8 cellular contexts compared by ENCODE assay signal in genomic region chr7:143361552-143362125, GRCh38. TPM values are rescaled to one million over a fixed set of nuclear protein-coding genes. Genes with fewer than 3 reads are reported as not detected.
DNase-seq lines count a peak whose midpoint lies in the region; ATAC-seq and TF ChIP-seq lines count a peak whose summit lies in the region.

No MANE protein-coding gene starts in this region.

- no peak for TF ChIP-seq CTCF in cardiac muscle cell (IDR thresholded peaks at IDR 0.05; ENCODE audit: low read depth, low read length)
- TF ChIP-seq CTCF in ascending aorta (IDR thresholded peaks at IDR 0.05), result no peak
- no peak for TF ChIP-seq CTCF in lower lobe of right lung (IDR thresholded peaks at IDR 0.05)

- 4% methylated on average over 45 of the region's 45 CpGs for WGBS in urinary bladder

- peaks cover 3% of the 10 kb centered on the region for H3K4me1 ChIP-seq in cardiac muscle cell (ENCODE audit: low read depth)
- peaks cover 0 to 8% of the 10 kb centered on the region in 2 donors for H3K4me1 ChIP-seq in ascending aorta
- peaks cover 14% of the 10 kb centered on the region for H3K4me1 ChIP-seq in lower lobe of right lung
- H3K4me1 ChIP-seq in urinary bladder (ENCODE audit: insufficient read depth), result no peaks in the 10 kb centered on the region
- H3K4me1 ChIP-seq in Karpas-422 (ENCODE audit: low read length), result no peaks in the 10 kb centered on the region

- no peak overlapping the region for H3K9ac ChIP-seq in Karpas-422 (ENCODE audit: low read length)

- no peaks in the 10 kb centered on the region for H3K79me2 ChIP-seq in Karpas-422 (ENCODE audit: low read length)

- H3K27me3 ChIP-seq in cardiac muscle cell (peaks cover 74% of the 10 kb centered on the region), ascending aorta (no peaks in the 10 kb centered on the region), lower lobe of right lung (ENCODE audit: low read depth) (peaks cover 42% of the 10 kb centered on the region), Karpas-422 (ENCODE audit: low read length) (no peaks in the 10 kb centered on the region)

- H4K20me1 ChIP-seq in Karpas-422 (ENCODE audit: insufficient read depth, low read depth, low read length), result no peaks in the 10 kb centered on the region

- H3K4me3 ChIP-seq in cardiac muscle cell (peak overlapping the region; percentile 54), ascending aorta (peak overlapping the region; percentile 69 to 79), lower lobe of right lung (peak overlapping the region; percentile 60), urinary bladder (ENCODE audit: low read depth, low read length) (peak overlapping the region; percentile 71), Karpas-422 (ENCODE audit: low read length) (no peak overlapping the region)

- H2AFZ ChIP-seq in Karpas-422 (ENCODE audit: low read length), result no peak overlapping the region

- H3K27ac ChIP-seq in cardiac muscle cell (no peak overlapping the region), ascending aorta (no peak overlapping the region), lower lobe of right lung (no peak overlapping the region), urinary bladder (ENCODE audit: low read depth) (no peak overlapping the region), Karpas-422 (ENCODE audit: low read length) (no peak overlapping the region)

- DNase-seq in cardiac muscle cell (ENCODE audit: low read depth in 1 of 2, low spot score in 1 of 2), result no peak
- no peak for DNase-seq in cardiac septum (ENCODE audit: low spot score)
- no peak for DNase-seq in ascending aorta (ENCODE audit: low spot score in 2 of 2)
- no peak for DNase-seq in lower lobe of right lung
- DNase-seq in ureter (ENCODE audit: low spot score), result no peak
- DNase-seq in Karpas-422, result no peak
- DNase-seq in HCEC 1CT, result no peak

- ATAC-seq in lower lobe of right lung, result peak in 1 of 2 donors; percentile 5

- no peaks in the 10 kb centered on the region for H3K9me2 ChIP-seq in Karpas-422 (replicated peaks; ENCODE audit: insufficient read depth, low read length)

- H3K4me2 ChIP-seq in Karpas-422 (ENCODE audit: low read depth, low read length, poor library complexity, severe bottlenecking), result no peak overlapping the region

- H3K36me3 ChIP-seq in cardiac muscle cell (no peaks in the 10 kb centered on the region), ascending aorta (no peaks in the 10 kb centered on the region), lower lobe of right lung (no peaks in the 10 kb centered on the region), urinary bladder (ENCODE audit: insufficient read depth) (no peaks in the 10 kb centered on the region), Karpas-422 (ENCODE audit: insufficient read depth, low read length) (no peaks in the 10 kb centered on the region)

- no peaks in the 10 kb centered on the region for H3K9me3 ChIP-seq in cardiac muscle cell (ENCODE audit: low read depth)
- H3K9me3 ChIP-seq in ascending aorta, result no peaks in the 10 kb centered on the region
- no peaks in the 10 kb centered on the region for H3K9me3 ChIP-seq in lower lobe of right lung
- no peaks in the 10 kb centered on the region for H3K9me3 ChIP-seq in Karpas-422 (ENCODE audit: low read length)

- intact Hi-C loops in cardiac septum (cut with DNase I) (no loop called here), ascending aorta (cut with DNase I) (loop anchor here (1.0 to 5.0 kb wide), 3 partner anchors 18 to 73 kb away; partner anchors contain the start of gene CASP2), lower lobe of right lung (cut with DNase I) (no loop called here)

RNA-seq across cellular contexts. Expression of gene FAM131B, which starts 0.9 kb away (rescaled TPM):
- total RNA-seq in cardiac muscle cell (0.71 and 3.0 TPM in 2 replicates), cardiac septum (0.19 TPM), ascending aorta (0.53 TPM), lower lobe of right lung (0.53 TPM), urinary bladder (4.1 TPM), ureter (0.57 TPM)
- polyA plus RNA-seq in cardiac muscle cell (0.14 and 0.26 TPM in 2 replicates), urinary bladder (3.2 TPM)
- total RNA-seq in Karpas-422 (2014; rRNA removed; shearing (Covaris generic); ENCODE audit: low replicate concordance), result 0.11 TPM in 1 of 2 replicates, not detected in the other

RNA-seq across cellular contexts. Expression of gene ZYX, which starts 19.5 kb away (rescaled TPM):
- total RNA-seq in cardiac muscle cell (43.6 and 57.2 TPM in 2 replicates), cardiac septum (126 TPM), ascending aorta (320 TPM), lower lobe of right lung (231 TPM), urinary bladder (37.9 TPM), ureter (169 TPM)
- polyA plus RNA-seq in cardiac muscle cell (98.4 and 101 TPM in 2 replicates), urinary bladder (386 TPM)
- 9.2 and 12.0 TPM in 2 replicates for total RNA-seq in Karpas-422 (2014; rRNA removed; shearing (Covaris generic); ENCODE audit: low replicate concordance)

RNA-seq across cellular contexts. Expression of gene CLCN1, which starts 45.7 kb away (rescaled TPM):
- total RNA-seq in cardiac muscle cell, result 0.11 TPM in 1 of 2 replicates, not detected in the other
- polyA plus RNA-seq in cardiac muscle cell, result 0.09 TPM in 1 of 2 replicates, not detected in the other
- total RNA-seq in cardiac septum, result not detected
- not detected for total RNA-seq in ascending aorta
- not detected for total RNA-seq in lower lobe of right lung
- 0.16 TPM for total RNA-seq in urinary bladder
- 0.05 TPM for polyA plus RNA-seq in urinary bladder
- 0.31 TPM for total RNA-seq in ureter
- not detected in 2 replicates for total RNA-seq in Karpas-422 (2014; rRNA removed; shearing (Covaris generic); ENCODE audit: low replicate concordance)

RNA-seq across cellular contexts. Expression of gene EPHA1, which starts 47.0 kb away (rescaled TPM):
- total RNA-seq in cardiac muscle cell, result 0.30 TPM in 1 of 2 replicates, not detected in the other
- 1.8 and 2.7 TPM in 2 replicates for polyA plus RNA-seq in cardiac muscle cell
- not detected for total RNA-seq in cardiac septum
- not detected for total RNA-seq in ascending aorta
- 9.0 TPM for total RNA-seq in lower lobe of right lung
- 3.2 TPM for total RNA-seq in urinary bladder
- 1.4 TPM for polyA plus RNA-seq in urinary bladder
- 24.9 TPM for total RNA-seq in ureter
- total RNA-seq in Karpas-422 (2014; rRNA removed; shearing (Covaris generic); ENCODE audit: low replicate concordance), result not detected in 2 replicates
